In the genomic region with DNA sequence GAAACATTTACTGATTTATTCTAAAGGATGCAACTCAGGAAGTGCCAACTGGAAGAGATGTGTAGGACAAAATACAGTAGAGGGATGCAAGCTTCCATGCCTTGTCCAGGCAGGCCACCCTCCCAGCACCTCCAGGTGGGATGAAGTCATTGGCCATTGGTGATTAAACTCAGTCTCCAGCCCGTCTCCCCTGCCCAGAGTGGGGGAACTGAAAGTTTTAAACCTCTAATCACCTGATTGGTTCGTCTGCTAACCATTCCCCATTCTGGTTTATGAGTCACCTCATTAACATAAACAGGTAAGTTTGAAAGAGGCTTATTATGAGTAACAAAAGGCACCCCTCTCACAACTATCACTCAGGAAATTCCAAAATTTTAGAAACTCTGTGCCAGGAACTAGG, we compare ENCODE assay signal across 12 cellular contexts. TPM values are rescaled to one million over a fixed set of nuclear protein-coding genes. Genes with fewer than 3 reads are reported as not detected.
DNase-seq lines count a peak whose midpoint lies in the region; ATAC-seq and TF ChIP-seq lines count a peak whose summit lies in the region.
"Had no signal": no experiment of that assay in that cellular context is flagged by ENCODE, and none has a peak within 500 bp of the region (broad histone marks: within the 10 kb centered on the region; RNA-seq: fewer than 3 reads in every experiment).

No MANE protein-coding gene starts in this region.

- peaks cover 97% of the 10 kb centered on the region for H3K4me1 ChIP-seq in OCI-LY3 (ENCODE audit: low read length)
- H3K4me1 ChIP-seq: colonic mucosa had no signal

- H3K27me3 Mint-ChIP-seq in activated CD8-positive, alpha-beta memory T cell treated with anti-CD3 and anti-CD28 coated beads, Interleukin-2, amount 10 ng/mL, durations not matched to agents 7 days and 5 days = no peaks in the 10 kb centered on the region
- H3K27me3 Mint-ChIP-seq in natural killer cell (ENCODE audit: low read depth in 2 of 2) = no peaks in the 10 kb centered on the region

- peak overlapping the region; percentile 4 for H3K4me3 Mint-ChIP-seq in activated CD8-positive, alpha-beta memory T cell treated with anti-CD3 and anti-CD28 coated beads, Interleukin-2, amount 10 ng/mL, durations not matched to agents 7 days and 5 days
- peak overlapping the region; percentile 32 for H3K4me3 Mint-ChIP-seq in natural killer cell

- H3K27ac Mint-ChIP-seq in activated CD8-positive, alpha-beta memory T cell treated with anti-CD3 and anti-CD28 coated beads, Interleukin-2, amount 10 ng/mL, durations not matched to agents 7 days and 5 days = peak overlapping the region; percentile 78
- H3K27ac Mint-ChIP-seq in natural killer cell = peak overlapping the region; percentile 58 to 79

- peak overlapping the region; percentile 7; the same call in 1 of the 2 replicates for H3K4me3 ChIP-seq in OCI-LY3 (ENCODE audit: low read length)
- H3K4me3 ChIP-seq: colonic mucosa, skin epidermis had no signal

- H3K9me3 Mint-ChIP-seq in activated CD8-positive, alpha-beta memory T cell treated with anti-CD3 and anti-CD28 coated beads, Interleukin-2, amount 10 ng/mL, durations not matched to agents 7 days and 5 days (ENCODE audit: low read depth) = no peaks in the 10 kb centered on the region
- H3K9me3 Mint-ChIP-seq in natural killer cell = no peaks in the 10 kb centered on the region

- H2AFZ ChIP-seq in OCI-LY3 (ENCODE audit: low read depth, low read length) = no peak overlapping the region

- no peak overlapping the region for H3K9ac ChIP-seq in OCI-LY3 (ENCODE audit: low read length)

- no peak for ATAC-seq in activated CD8-positive, alpha-beta memory T cell treated with anti-CD3 and anti-CD28 coated beads, Interleukin-2, amount 10 ng/mL, durations not matched to agents 7 days and 5 days
- ATAC-seq in GM21528 (IDR thresholded peaks at IDR 0.05; ENCODE audit: low FRiP score, unreplicated experiment) = peak; percentile 27
- no peak for ATAC-seq in natural killer cell
- ATAC-seq in GM19023 (IDR thresholded peaks at IDR 0.05; ENCODE audit: unreplicated experiment) = no peak

- H3K4me1 Mint-ChIP-seq in activated CD8-positive, alpha-beta memory T cell treated with anti-CD3 and anti-CD28 coated beads, Interleukin-2, amount 10 ng/mL, durations not matched to agents 7 days and 5 days = peaks cover 94% of the 10 kb centered on the region
- peaks cover 92 to 97% of the 10 kb centered on the region in 2 donors for H3K4me1 Mint-ChIP-seq in natural killer cell

- CTCF ChIA-PET in activated CD8-positive, alpha-beta memory T cell treated with anti-CD3 and anti-CD28 coated beads, Interleukin-2, amount 10 ng/mL, durations not matched to agents 7 days and 5 days (lab: Charles Lee) = interaction anchor here (1.3 to 12.6 kb wide), 5 partner anchors 10 to 48 kb away, joined by 3 to 160 read pairs (median 5); no protein-coding TSS in a partner anchor

- peaks cover 99% of the 10 kb centered on the region for H3K79me2 ChIP-seq in OCI-LY3 (ENCODE audit: low read length)

- peaks cover 44% of the 10 kb centered on the region for H3K36me3 Mint-ChIP-seq in activated CD8-positive, alpha-beta memory T cell treated with anti-CD3 and anti-CD28 coated beads, Interleukin-2, amount 10 ng/mL, durations not matched to agents 7 days and 5 days
- H3K36me3 Mint-ChIP-seq in natural killer cell = no peaks in the 10 kb centered on the region

- no peak for TF ChIP-seq CTCF in OCI-LY3 (IDR thresholded peaks at IDR 0.05; ENCODE audit: low read depth, low read length)
- no peak for TF ChIP-seq CTCF in natural killer cell (IDR thresholded peaks at IDR 0.05)

- H3K4me2 ChIP-seq in OCI-LY3 (ENCODE audit: low read length) = peak overlapping the region; percentile 47

- no peaks in the 10 kb centered on the region for H3K9me3 ChIP-seq in OCI-LY3 (ENCODE audit: insufficient read depth, low read length)
- H3K9me3 ChIP-seq: colonic mucosa had no signal

- intact Hi-C loops in natural killer cell (cut with micrococcal nuclease) = no loop called here

- no peak for DNase-seq in activated CD8-positive, alpha-beta memory T cell treated with anti-CD3 and anti-CD28 coated beads, Interleukin-2, amount 10 ng/mL, durations not matched to agents 7 days and 5 days
- no peak for DNase-seq in activated CD8-positive, alpha-beta memory T cell treated with anti-CD3 and anti-CD28 coated beads, Interleukin-2, amount 50 U/mL, for 4 hours
- DNase-seq in natural killer cell (no peak), HuH-7.5 (ENCODE audit: low spot score) (no peak), NCI-H526 (lab: John Stamatoyannopoulos, UW) (no peak)
- DNase-seq: colonic mucosa, NCI-H1436, T-helper 9 cell had no signal

- H4K20me1 ChIP-seq in OCI-LY3 (ENCODE audit: insufficient read depth, low read length) = peaks cover 93% of the 10 kb centered on the region

- peaks cover 29% of the 10 kb centered on the region for H3K36me3 ChIP-seq in OCI-LY3 (replicated peaks; ENCODE audit: low read depth, low read length)
- H3K36me3 ChIP-seq: colonic mucosa had no signal

- H3K27me3 ChIP-seq in OCI-LY3 (ENCODE audit: low read depth, low read length) = no peaks in the 10 kb centered on the region
- H3K27me3 ChIP-seq: colonic mucosa had no signal

- peak overlapping the region; percentile 48 for H3K27ac ChIP-seq in OCI-LY3 (ENCODE audit: low read length)
- H3K27ac ChIP-seq: colonic mucosa had no signal

RNA-seq across cellular contexts. Expression of gene TNFAIP8, which starts 8.1 kb away (rescaled TPM):
- total RNA-seq in activated CD8-positive, alpha-beta memory T cell treated with anti-CD3 and anti-CD28 coated beads, Interleukin-2, amount 10 ng/mL, durations not matched to agents 7 days and 5 days = 100 to 1,000 TPM; 106 to 109 TPM
- total RNA-seq in natural killer cell = 10 to 100 TPM; 47.6 to 87.5 (median 76.3) TPM
